11 cellular contexts compared by ENCODE assay signal in genomic region chr11:120180571-120181445, GRCh38. TPM values are rescaled to one million over a fixed set of nuclear protein-coding genes. Genes with fewer than 3 reads are reported as not detected.
DNase-seq lines count a peak whose midpoint lies in the region; ATAC-seq and TF ChIP-seq lines count a peak whose summit lies in the region.
"Had no signal": no experiment of that assay in that cellular context is flagged by ENCODE, and none has a peak within 500 bp of the region (broad histone marks: within the 10 kb centered on the region; RNA-seq: fewer than 3 reads in every experiment).

No MANE protein-coding gene starts in this region.

- TF ChIP-seq CTCF in GM13976 (IDR thresholded peaks at IDR 0.05; ENCODE audit: borderline replicate concordance, control extremely low read depth, extremely low read depth, insufficient read depth, missing control alignments), result no peak
- no peak for TF ChIP-seq CTCF in WTC11 (IDR thresholded peaks at IDR 0.05)
- TF ChIP-seq CTCF in retinal pigment epithelial cell (conservative IDR thresholded peaks at IDR 0.05; ENCODE audit: low read depth, low read length), result peak; percentile 49

- in situ Hi-C loops in GM13976 (cut with MboI; ENCODE audit: low sequenced_read_pairs, unreplicated experiment), result no loop called here

- ATAC-seq in WTC11 (peak; percentile 63), esophagus mucosa (no peak)
- ATAC-seq: GM12878 had no signal

- CTCF ChIA-PET in WTC11 (lab: Charles Lee), result interaction anchor here (0.6 to 5.7 kb wide), 20 partner anchors 11 to 452 kb away, joined by 3 to 109 read pairs (median 8); partner anchors contain the start of genes NECTIN1, OAF and POU2F3

- no peak overlapping the region for H3K4me3 ChIP-seq in retinal pigment epithelial cell (ENCODE audit: low read length)
- H3K4me3 ChIP-seq: GM12878 had no signal

- H3K27me3 Mint-ChIP-seq in WTC11 (ENCODE audit: low read depth), result peaks cover 75% of the 10 kb centered on the region

- H3K36me3 Mint-ChIP-seq in WTC11, result no peaks in the 10 kb centered on the region

- no peak overlapping the region for H3K27ac Mint-ChIP-seq in WTC11

- DNase-seq in GM13976 (ENCODE audit: low spot score), result peak; percentile 12
- no peak for DNase-seq in WTC11 (ENCODE audit: low spot score)
- DNase-seq in head of caudate nucleus, result peak in 29 of 42 donors; percentile 2 to 85 (median 53)
- peak; percentile 19 for DNase-seq in retinal pigment epithelial cell (ENCODE audit: low read depth)
- DNase-seq in NCI-H2029 treated with DMSO at 0.1 percent for 48 hours (lab: John Stamatoyannopoulos, UW), result no peak
- DNase-seq in SKM-1 treated with dmso at 0.1 percent for 144 hours (lab: John Stamatoyannopoulos, UW; ENCODE audit: unreplicated experiment), result no peak
- DNase-seq in hepatic stellate cell (ENCODE audit: low spot score), result no peak
- DNase-seq: NCI-H2227 treated with DMSO at 0.1 percent for 48 hours; stimulated activated CD4-positive, alpha-beta T cell treated with anti-CD3 and anti-CD28 coated beads, Interleukin-12 subunit alpha, Interleukin-12 subunit beta, amount 100 ng/mL, for 4 hours had no signal

- POLR2A ChIA-PET in WTC11 (lab: Charles Lee), result interaction anchor here (0.7 to 1.9 kb wide), 2 partner anchors 32 to 137 kb away, joined by 3 to 4 read pairs; no protein-coding TSS in a partner anchor

- H3K4me1 Mint-ChIP-seq in WTC11, result peaks cover 15% of the 10 kb centered on the region

- H3K9me3 Mint-ChIP-seq in WTC11, result no peaks in the 10 kb centered on the region

- intact Hi-C loops in head of caudate nucleus (cut with DNase I), result no loop called here

- no peak overlapping the region for H3K4me3 Mint-ChIP-seq in WTC11

TF ChIP-seq in WTC11, 78 proteins besides CTCF, POLR2A, EP300 and RAD21:
- TF ChIP-seq ZNF532 (CRISPR knock-in tag; IDR thresholded peaks at IDR 0.05; ENCODE audit: borderline replicate concordance), result no peak

RNA-seq across cellular contexts. Expression of gene OAF, which starts 30.0 kb away (rescaled TPM):
- 3.2 to 5.6 TPM (median 4.2 TPM) in 3 replicates for total RNA-seq in WTC11 (2021)
- 9.0 TPM for total RNA-seq in esophagus mucosa

RNA-seq across cellular contexts. Expression of gene TRIM29, which starts 42.9 kb away (rescaled TPM):
- total RNA-seq in WTC11 (2021) (0.11 to 0.39 TPM (median 0.27 TPM) in 3 replicates), esophagus mucosa (1,294 TPM)
- total RNA-seq: GM12878 had no signal

RNA-seq across cellular contexts. Expression of gene POU2F3, which starts 59.1 kb away (rescaled TPM):
- total RNA-seq in WTC11 (2021) (0.37 to 0.78 TPM (median 0.61 TPM) in 3 replicates), esophagus mucosa (3.2 TPM)

Comparison
In these comparisons a context has a peak if more than half of its experiments do, and no peak if none do; other contexts are left out.
1. DNase-seq: peak in GM13976 (single experiment), head of caudate nucleus (29 of 42) and retinal pigment epithelial cell (single experiment); none in WTC11 (single experiment), NCI-H2029 treated with DMSO at 0.1 percent for 48 hours (single experiment), SKM-1 treated with dmso at 0.1 percent for 144 hours (single experiment) and hepatic stellate cell (single experiment).
2. RNA of gene TRIM29, which starts 42.9 kb away (total RNA-seq): 1,294 TPM in esophagus mucosa (single experiment); 0.11 to 0.39 TPM in WTC11; every median in the first group is over 100 times any median in the second.